ENCODE assay signal across 19 cellular contexts in genomic region chr5:2355859-2356258, GRCh38.
DNase-seq lines count a peak whose midpoint lies in the region; ATAC-seq and TF ChIP-seq lines count a peak whose summit lies in the region.
"Had no signal": no experiment of that assay in that cellular context is flagged by ENCODE, and none has a peak within 500 bp of the region (broad histone marks: within the 10 kb centered on the region; RNA-seq: fewer than 3 reads in every experiment).

No MANE protein-coding gene starts in this region.

- no peak overlapping the region for H2BK15ac ChIP-seq in neuronal stem cell (ENCODE audit: low read length)

- peaks cover 2 to 19% of the 10 kb centered on the region in 2 donors for H3K9me3 ChIP-seq in neuronal stem cell (replicated peaks in 1 of 2; ENCODE audit: control insufficient read depth in 2 of 2, insufficient read depth in 1 of 2, low read depth in 1 of 2, low read length in 2 of 2)
- H3K9me3 ChIP-seq: A549, Caco-2 had no signal

- H3K27ac Mint-ChIP-seq in chondrocyte (ENCODE audit: unreplicated experiment) = no peak overlapping the region
- H3K27ac Mint-ChIP-seq in type B pancreatic cell = no peak overlapping the region
- H3K27ac Mint-ChIP-seq: B cell; CD4-positive, alpha-beta T cell; CD8-positive, alpha-beta T cell had no signal

- no peak overlapping the region for H3K4me3 Mint-ChIP-seq in chondrocyte (ENCODE audit: unreplicated experiment)
- no peak overlapping the region for H3K4me3 Mint-ChIP-seq in type B pancreatic cell
- H3K4me3 Mint-ChIP-seq: B cell; CD4-positive, alpha-beta T cell; CD8-positive, alpha-beta T cell had no signal

- TF ChIP-seq CTCF in chondrocyte (IDR thresholded peaks at IDR 0.05) (no peak), type B pancreatic cell (conservative IDR thresholded peaks at IDR 0.05) (no peak), omental fat pad (IDR thresholded peaks at IDR 0.05) (no peak)

- no CpG with 5 or more reads among the region's 2 CpGs for WGBS in neuronal stem cell (ENCODE audit: extremely low coverage in 2 of 2, insufficient read length in 2 of 2, insufficient replicate concordance in 1 of 2), 2 donors

- H3K79me1 ChIP-seq in neuronal stem cell (ENCODE audit: low read depth, low read length) = no peaks in the 10 kb centered on the region

- H3K36me3 Mint-ChIP-seq in chondrocyte (ENCODE audit: low read depth) (no peaks in the 10 kb centered on the region), type B pancreatic cell (no peaks in the 10 kb centered on the region)
- H3K36me3 Mint-ChIP-seq: CD8-positive, alpha-beta T cell had no signal

- no peak overlapping the region for H2AK5ac ChIP-seq in neuronal stem cell (ENCODE audit: low read depth, low read length)

- H3K4me1 Mint-ChIP-seq in chondrocyte (ENCODE audit: low read depth) = no peaks in the 10 kb centered on the region
- H3K4me1 Mint-ChIP-seq in type B pancreatic cell (ENCODE audit: unreplicated experiment) = peaks cover 8% of the 10 kb centered on the region
- H3K4me1 Mint-ChIP-seq: B cell had no signal

- H3K36me3 ChIP-seq in neuronal stem cell (replicated peaks in 1 of 2; ENCODE audit: control insufficient read depth in 2 of 2, insufficient read depth in 2 of 2, low read length in 2 of 2) = no peaks in the 10 kb centered on the region
- H3K36me3 ChIP-seq: BLaER1 treated with 17β-estradiol and CSF1 and Interleukin-3, amounts not matched to agents 10 nM and 100 nM had no signal

- no peak overlapping the region for H2BK120ac ChIP-seq in neuronal stem cell (ENCODE audit: low read depth, low read length)

- H3K4me3 ChIP-seq in neuronal stem cell (ENCODE audit: low read length in 2 of 2) = no peak overlapping the region
- H3K4me3 ChIP-seq: A549; BLaER1 treated with 17β-estradiol and CSF1 and Interleukin-3, amounts not matched to agents 10 nM and 100 nM had no signal

- peak overlapping the region; percentile 28 for H3K14ac ChIP-seq in neuronal stem cell (ENCODE audit: low read length)

- peaks cover 30% of the 10 kb centered on the region for H3K9me3 Mint-ChIP-seq in chondrocyte (ENCODE audit: low read depth)
- H3K9me3 Mint-ChIP-seq in type B pancreatic cell = peaks cover 10% of the 10 kb centered on the region
- H3K9me3 Mint-ChIP-seq: CD8-positive, alpha-beta T cell had no signal

- no peak overlapping the region for H3K23ac ChIP-seq in neuronal stem cell (ENCODE audit: low read depth, low read length, poor library complexity)

- no peak overlapping the region for H2AFZ ChIP-seq in neuronal stem cell (ENCODE audit: low read length)

- no peak overlapping the region for H3K18ac ChIP-seq in neuronal stem cell (ENCODE audit: low read length)

- peaks cover 0 to 6% of the 10 kb centered on the region in 2 donors for H3K4me1 ChIP-seq in neuronal stem cell (ENCODE audit: control insufficient read depth in 2 of 2, insufficient read depth in 1 of 2, low read depth in 1 of 2, low read length in 2 of 2)
- H3K4me1 ChIP-seq: A549; BLaER1 treated with 17β-estradiol and CSF1 and Interleukin-3, amounts not matched to agents 10 nM and 100 nM had no signal

- peak; percentile 13 for DNase-seq in NCI-H2171 (lab: John Stamatoyannopoulos, UW)
- peak; percentile 59 for DNase-seq in chondrocyte (ENCODE audit: low spot score)
- DNase-seq in neuronal stem cell (ENCODE audit: low spot score) = no peak
- DNase-seq in type B pancreatic cell (ENCODE audit: extremely low spot score, unreplicated experiment) = peak; percentile 31
- DNase-seq in hippocampal formation (lab: John Stamatoyannopoulos, UW) = no peak
- DNase-seq in omental fat pad (ENCODE audit: low spot score) = no peak
- DNase-seq: AML-193; Caco-2; Calu3; CD4-positive, alpha-beta T cell; CD8-positive, alpha-beta T cell; DMS79 treated with DMSO at 0.1 percent for 48 hours; GF-D8 had no signal

- no peak overlapping the region for H2BK5ac ChIP-seq in neuronal stem cell (ENCODE audit: low read length)

- H3K4ac ChIP-seq in neuronal stem cell (ENCODE audit: low read length) = no peak overlapping the region

- no peak overlapping the region for H3K9ac ChIP-seq in neuronal stem cell (ENCODE audit: low read depth, low read length, poor library complexity)
- H3K9ac ChIP-seq: BLaER1 treated with 17β-estradiol and CSF1 and Interleukin-3, amounts not matched to agents 10 nM and 100 nM had no signal

- ATAC-seq in GM21737 (IDR thresholded peaks at IDR 0.05; ENCODE audit: unreplicated experiment) (no peak), omental fat pad (ENCODE audit: low FRiP score) (no peak)
- ATAC-seq: A549; CD8-positive, alpha-beta T cell had no signal

- H4K8ac ChIP-seq in neuronal stem cell (ENCODE audit: low read depth, low read length) = no peak overlapping the region

- no peaks in the 10 kb centered on the region for H3K27me3 ChIP-seq in neuronal stem cell (ENCODE audit: control insufficient read depth in 3 of 3, insufficient read depth in 3 of 3, low read depth in 1 of 3, low read length in 3 of 3)
- H3K27me3 ChIP-seq: BLaER1 treated with 17β-estradiol and CSF1 and Interleukin-3, amounts not matched to agents 10 nM and 100 nM had no signal

- no peak overlapping the region for H3K4me2 ChIP-seq in neuronal stem cell (ENCODE audit: insufficient read depth, low read length, poor library complexity, severe bottlenecking)
- H3K4me2 ChIP-seq: A549; BLaER1 treated with 17β-estradiol and CSF1 and Interleukin-3, amounts not matched to agents 10 nM and 100 nM had no signal

- H3K27me3 Mint-ChIP-seq in chondrocyte (ENCODE audit: low read depth) (no peaks in the 10 kb centered on the region), type B pancreatic cell (peaks cover 18% of the 10 kb centered on the region)
- H3K27me3 Mint-ChIP-seq: B cell; CD4-positive, alpha-beta T cell had no signal

- H3K27ac ChIP-seq in neuronal stem cell (replicated peaks; ENCODE audit: low read length) = no peak overlapping the region
- H3K27ac ChIP-seq: 22Rv1; A549; BLaER1 treated with 17β-estradiol and CSF1 and Interleukin-3, amounts not matched to agents 10 nM and 100 nM; C4-2B had no signal

- H2BK12ac ChIP-seq in neuronal stem cell (ENCODE audit: low read length) = no peak overlapping the region

- no peak overlapping the region for H4K91ac ChIP-seq in neuronal stem cell (ENCODE audit: low read depth, low read length, poor library complexity)

Comparison
In these comparisons a context has a peak if more than half of its experiments do, and no peak if none do; other contexts are left out.
1. DNase-seq: peak in NCI-H2171 (single experiment), chondrocyte (single experiment) and type B pancreatic cell (single experiment); none in neuronal stem cell (single experiment), hippocampal formation (0 of 2) and omental fat pad (single experiment).